ENCODE assay signal across 8 cellular contexts in the genomic region with DNA sequence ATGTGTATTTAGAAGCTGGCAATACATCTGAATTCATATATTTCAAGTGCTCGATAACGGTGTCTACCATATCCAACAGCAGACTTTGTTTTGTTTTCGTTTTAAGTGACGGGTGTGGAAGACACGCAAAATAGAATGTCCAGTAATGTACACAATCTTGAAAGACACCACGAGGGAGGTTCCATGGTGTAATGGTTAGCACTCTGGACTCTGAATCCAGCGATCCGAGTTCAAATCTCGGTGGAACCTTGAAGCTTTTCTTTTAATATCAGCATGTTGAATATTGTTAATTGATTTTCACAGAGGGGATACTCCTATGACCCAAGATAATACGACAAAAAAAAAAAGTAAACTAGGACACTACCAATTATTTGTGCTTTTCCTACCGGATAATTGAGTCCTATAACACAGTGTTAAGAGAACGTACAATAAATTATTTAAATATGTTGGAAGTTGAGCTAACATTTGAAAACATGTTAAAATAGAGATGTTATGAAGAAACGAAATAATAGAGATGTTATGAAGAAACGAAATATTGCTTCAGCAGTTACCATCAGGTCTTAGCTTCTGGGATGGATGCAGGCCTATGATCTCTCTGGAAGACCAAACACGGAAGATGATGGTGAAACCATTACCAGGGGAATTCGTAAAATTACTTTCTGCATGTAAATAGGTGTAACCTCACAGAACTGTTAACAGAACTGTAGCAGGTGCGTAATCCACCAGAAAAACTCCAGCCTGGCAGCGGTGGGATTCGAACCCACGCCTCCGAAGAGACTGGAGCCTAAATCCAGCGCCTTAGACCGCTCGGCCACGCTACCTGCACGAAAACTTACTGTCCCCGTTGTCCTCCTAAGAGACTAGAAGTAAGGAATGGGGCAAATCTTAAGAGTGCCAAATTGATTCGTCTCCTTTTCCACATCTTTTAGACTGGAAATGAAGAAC. TPM values are rescaled to one million over a fixed set of nuclear protein-coding genes. Genes with fewer than 3 reads are reported as not detected.
DNase-seq lines count a peak whose midpoint lies in the region; ATAC-seq and TF ChIP-seq lines count a peak whose summit lies in the region.

No MANE protein-coding gene starts in this region.

- CTCF ChIA-PET in activated B cell treated with CpG ODN at 0.5 μM for 24 hours (lab: Charles Lee): interaction anchor here (0.6 to 5.6 kb wide), 26 partner anchors 10 to 257 kb away, joined by 3 to 37 read pairs (median 8); a partner anchor contains a TSS

- H3K4me3 Mint-ChIP-seq in activated B cell treated with CpG ODN at 0.5 μM for 24 hours: peak overlapping the region; percentile 93

- no peak for TF ChIP-seq CTCF in activated B cell treated with CpG ODN at 0.5 μM for 24 hours (IDR thresholded peaks at IDR 0.05)

- peaks cover 58% of the 10 kb centered on the region for H3K27me3 Mint-ChIP-seq in activated B cell treated with CpG ODN at 0.5 μM for 24 hours

- H3K9me3 Mint-ChIP-seq in activated B cell treated with CpG ODN at 0.5 μM for 24 hours: no peaks in the 10 kb centered on the region

- intact Hi-C loops in activated B cell treated with CpG ODN at 0.5 μM for 24 hours (cut with micrococcal nuclease): loop anchor here (1.0 to 2.0 kb wide), 12 partner anchors 19 to 431 kb away; a partner anchor contains a TSS

- POLR2A ChIA-PET in activated B cell treated with CpG ODN at 0.5 μM for 24 hours (lab: Charles Lee): interaction anchor here (0.6 to 5.2 kb wide), 28 partner anchors 9 to 433 kb away, joined by 3 to 57 read pairs (median 10); a partner anchor contains a TSS

- peaks cover 67% of the 10 kb centered on the region for H3K4me1 Mint-ChIP-seq in activated B cell treated with CpG ODN at 0.5 μM for 24 hours

- peak; percentile 25 for ATAC-seq in HG03025 (IDR thresholded peaks at IDR 0.05; ENCODE audit: low FRiP score, unreplicated experiment)
- peak; percentile 43 for ATAC-seq in activated B cell treated with CpG ODN at 0.5 μM for 24 hours (ENCODE audit: low read depth)
- no peak for ATAC-seq in GM21367 (IDR thresholded peaks at IDR 0.05; ENCODE audit: unreplicated experiment)

- peak overlapping the region; percentile 96 for H3K27ac Mint-ChIP-seq in activated B cell treated with CpG ODN at 0.5 μM for 24 hours

- DNase-seq in GF-D8 (lab: John Stamatoyannopoulos, UW) (peak; percentile 59), NCI-H2227 (lab: John Stamatoyannopoulos, UW; ENCODE audit: unreplicated experiment) (peak; percentile 91), activated B cell treated with CpG ODN at 0.5 μM for 24 hours (peak; percentile 69), cerebellar nuclear complex (lab: John Stamatoyannopoulos, UW) (peak; percentile 54 to 76), kidney glomerular epithelial cell (lab: John Stamatoyannopoulos, UW) (peak; percentile 92)
- DNase-seq in stimulated activated CD4-positive, alpha-beta T cell treated with anti-CD3 and anti-CD28 coated beads, Interleukin-15, amount 100 ng/mL, for 48 hours (ENCODE audit: low read depth in 2 of 2): peak; percentile 84 to 90

- H3K36me3 Mint-ChIP-seq in activated B cell treated with CpG ODN at 0.5 μM for 24 hours (ENCODE audit: low read depth): peaks cover 9% of the 10 kb centered on the region

RNA-seq across cellular contexts. Expression of a gene that starts 1.5 kb away (rescaled TPM):
- not detected in 2 replicates for total RNA-seq in activated B cell treated with CpG ODN at 0.5 μM for 24 hours

RNA-seq across cellular contexts. Expression of a gene that starts 4.1 kb away (rescaled TPM):
- total RNA-seq in activated B cell treated with CpG ODN at 0.5 μM for 24 hours: 0.12 and 0.49 TPM in 2 replicates

RNA-seq across cellular contexts. Expression of a gene that starts 32.3 kb away (rescaled TPM):
- 1.4 and 1.5 TPM in 2 replicates for total RNA-seq in activated B cell treated with CpG ODN at 0.5 μM for 24 hours

RNA-seq across cellular contexts. Expression of a gene that starts 32.4 kb away (rescaled TPM):
- 40.7 and 45.0 TPM in 2 replicates for total RNA-seq in activated B cell treated with CpG ODN at 0.5 μM for 24 hours

RNA-seq across cellular contexts. Expression of a gene that starts 42.9 kb away (rescaled TPM):
- total RNA-seq in activated B cell treated with CpG ODN at 0.5 μM for 24 hours: 82.0 and 97.7 TPM in 2 replicates
